1 cellular context compared by ENCODE assay signal in the genomic region with DNA sequence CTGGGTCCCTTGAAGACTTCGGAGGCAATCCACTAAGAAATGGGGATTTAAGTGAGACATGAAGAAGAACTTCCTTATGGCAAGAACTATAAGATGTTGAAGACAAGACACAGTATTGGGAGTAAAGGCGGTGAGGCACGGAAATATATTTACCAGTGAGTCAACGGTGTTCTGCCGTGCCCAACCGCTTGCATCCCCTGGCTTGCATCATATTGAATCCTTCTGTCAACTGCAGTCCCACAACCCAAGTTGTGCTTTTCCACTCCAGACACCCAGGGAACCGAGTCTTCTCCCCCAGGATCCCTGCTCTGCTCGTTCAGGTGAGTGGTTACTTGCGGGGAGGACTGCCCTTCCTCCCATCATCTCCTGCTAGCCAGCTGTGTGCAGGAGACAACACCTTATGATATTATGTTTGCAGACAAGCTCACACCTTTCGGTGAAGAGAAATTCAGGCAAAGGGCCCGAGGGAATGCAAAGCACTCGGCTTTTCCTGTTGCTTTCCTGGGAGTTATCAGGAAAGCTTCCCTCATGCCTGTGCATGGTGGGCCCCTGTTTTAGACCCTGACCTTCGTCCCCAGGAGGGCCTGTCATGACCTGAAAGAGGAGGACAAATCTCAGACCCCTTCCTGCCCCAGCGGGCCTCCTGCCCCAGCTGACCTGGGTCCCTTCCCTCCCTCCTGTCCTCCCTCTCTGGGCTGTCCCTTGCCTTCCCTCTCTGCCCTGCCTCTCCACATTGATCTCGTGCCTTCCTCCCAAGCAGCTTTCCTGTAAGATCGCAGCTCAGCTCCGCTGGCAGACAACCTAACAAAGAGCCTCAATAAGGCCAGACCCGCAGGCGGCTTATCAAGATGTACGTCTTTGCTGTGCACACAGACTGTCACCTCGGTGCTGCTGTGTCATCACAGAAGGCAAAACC.
TF ChIP-seq lines count a peak whose summit lies in the region.

No MANE protein-coding gene starts in this region.

TF ChIP-seq in HepG2, 621 proteins besides CTCF, POLR2A, EP300 and RAD21 (continued from another document and continues in another):
- TF ChIP-seq, protein P1, sequence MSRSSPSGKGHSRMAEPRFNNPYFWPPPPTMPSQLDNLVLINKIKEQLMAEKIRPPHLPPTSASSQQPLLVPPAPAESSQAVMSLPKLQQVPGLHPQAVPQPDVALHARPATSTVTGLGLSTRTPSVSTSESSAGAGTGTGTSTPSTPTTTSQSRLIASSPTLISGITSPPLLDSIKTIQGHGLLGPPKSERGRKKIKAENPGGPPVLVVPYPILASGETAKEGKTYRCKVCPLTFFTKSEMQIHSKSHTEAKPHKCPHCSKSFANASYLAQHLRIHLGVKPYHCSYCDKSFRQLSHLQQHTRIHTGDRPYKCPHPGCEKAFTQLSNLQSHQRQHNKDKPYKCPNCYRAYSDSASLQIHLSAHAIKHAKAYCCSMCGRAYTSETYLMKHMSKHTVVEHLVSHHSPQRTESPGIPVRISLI (CRISPR knock-in tag; IDR thresholded peaks at IDR 0.05; ENCODE audit: borderline replicate concordance) = no peak
- TF ChIP-seq KLF12 (CRISPR knock-in tag; IDR thresholded peaks at IDR 0.05; ENCODE audit: borderline replicate concordance) (no peak), ZNF234 (CRISPR knock-in tag; conservative IDR thresholded peaks at IDR 0.05) (no peak), ZNF317 (CRISPR knock-in tag; IDR thresholded peaks at IDR 0.05) (no peak), ELF3 (CRISPR knock-in tag; IDR thresholded peaks at IDR 0.05) (peak; percentile 32), MIER2 (CRISPR knock-in tag; IDR thresholded peaks at IDR 0.05) (no peak; the same call in 1 of the 2 replicates), ZNF180 (CRISPR knock-in tag; IDR thresholded peaks at IDR 0.05; ENCODE audit: borderline replicate concordance, low read depth) (no peak), BORCS8-MEF2B (CRISPR knock-in tag; IDR thresholded peaks at IDR 0.05) (no peak), NFYB (CRISPR knock-in tag; IDR thresholded peaks at IDR 0.05) (no peak), NFE2L1 (CRISPR knock-in tag; IDR thresholded peaks at IDR 0.05; ENCODE audit: borderline replicate concordance) (no peak), CCAR2 (optimal IDR thresholded peaks at IDR 0.05; ENCODE audit: low read depth, low read length) (no peak), HCFC1 (IDR thresholded peaks at IDR 0.05; ENCODE audit: low read depth, low read length) (no peak), ZNF143 (CRISPR knock-in tag; IDR thresholded peaks at IDR 0.05) (no peak), NFE2 (CRISPR knock-in tag; IDR thresholded peaks at IDR 0.05) (no peak), NKX3-1 (CRISPR knock-in tag; IDR thresholded peaks at IDR 0.05) (no peak), KDM4B (CRISPR knock-in tag; IDR thresholded peaks at IDR 0.05) (no peak), ARNTL (CRISPR knock-in tag; IDR thresholded peaks at IDR 0.05) (no peak), ZNF614 (CRISPR knock-in tag; IDR thresholded peaks at IDR 0.05; ENCODE audit: borderline replicate concordance) (no peak), SUZ12 (IDR thresholded peaks at IDR 0.05; ENCODE audit: low read depth, low read length) (no peak), IKZF4 (CRISPR knock-in tag; IDR thresholded peaks at IDR 0.05; ENCODE audit: borderline replicate concordance, low read depth, not compliant biosample characterization) (no peak), ZNF274 (CRISPR knock-in tag; IDR thresholded peaks at IDR 0.05) (no peak; the same call in 1 of the 2 replicates), FOSL2 (CRISPR knock-in tag; IDR thresholded peaks at IDR 0.05) (peak; percentile 59), ZNF788 (CRISPR knock-in tag; IDR thresholded peaks at IDR 0.05; ENCODE audit: borderline replicate concordance) (no peak), JUNB (CRISPR knock-in tag; IDR thresholded peaks at IDR 0.05; ENCODE audit: borderline replicate concordance) (no peak), ZNF781 (CRISPR knock-in tag; IDR thresholded peaks at IDR 0.05; ENCODE audit: borderline replicate concordance, not compliant biosample characterization) (no peak), CREM (IDR thresholded peaks at IDR 0.05) (peak; percentile 22; the same call in 1 of the 2 replicates), CREM (CRISPR knock-in tag; IDR thresholded peaks at IDR 0.05) (no peak), NCOR1 (IDR thresholded peaks at IDR 0.05; ENCODE audit: borderline replicate concordance, low read length) (0 out of 2 replicates have a peak, but pooled peaks have one; percentile 30), BRCA1 (CRISPR knock-in tag; IDR thresholded peaks at IDR 0.05) (no peak), TP53 (CRISPR knock-in tag; conservative IDR thresholded peaks at IDR 0.05) (no peak), SOX5 (CRISPR knock-in tag; IDR thresholded peaks at IDR 0.05; ENCODE audit: borderline replicate concordance) (no peak), MBNL3 (CRISPR knock-in tag; conservative IDR thresholded peaks at IDR 0.05) (no peak), ZNF256 (CRISPR knock-in tag; conservative IDR thresholded peaks at IDR 0.05) (no peak), PAF1 (CRISPR knock-in tag; IDR thresholded peaks at IDR 0.05) (no peak), ZBTB21 (CRISPR knock-in tag; IDR thresholded peaks at IDR 0.05) (no peak), PHB2 (IDR thresholded peaks at IDR 0.05; ENCODE audit: partially characterized antibody) (no peak), DPF2 (CRISPR knock-in tag; IDR thresholded peaks at IDR 0.05; ENCODE audit: borderline replicate concordance, low read depth) (no peak), SCMH1 (CRISPR knock-in tag; IDR thresholded peaks at IDR 0.05; ENCODE audit: borderline replicate concordance) (no peak)
- TF ChIP-seq, protein P2, sequence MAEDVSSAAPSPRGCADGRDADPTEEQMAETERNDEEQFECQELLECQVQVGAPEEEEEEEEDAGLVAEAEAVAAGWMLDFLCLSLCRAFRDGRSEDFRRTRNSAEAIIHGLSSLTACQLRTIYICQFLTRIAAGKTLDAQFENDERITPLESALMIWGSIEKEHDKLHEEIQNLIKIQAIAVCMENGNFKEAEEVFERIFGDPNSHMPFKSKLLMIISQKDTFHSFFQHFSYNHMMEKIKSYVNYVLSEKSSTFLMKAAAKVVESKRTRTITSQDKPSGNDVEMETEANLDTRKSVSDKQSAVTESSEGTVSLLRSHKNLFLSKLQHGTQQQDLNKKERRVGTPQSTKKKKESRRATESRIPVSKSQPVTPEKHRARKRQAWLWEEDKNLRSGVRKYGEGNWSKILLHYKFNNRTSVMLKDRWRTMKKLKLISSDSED (CRISPR knock-in tag; IDR thresholded peaks at IDR 0.05) = no peak
- TF ChIP-seq, protein P3, sequence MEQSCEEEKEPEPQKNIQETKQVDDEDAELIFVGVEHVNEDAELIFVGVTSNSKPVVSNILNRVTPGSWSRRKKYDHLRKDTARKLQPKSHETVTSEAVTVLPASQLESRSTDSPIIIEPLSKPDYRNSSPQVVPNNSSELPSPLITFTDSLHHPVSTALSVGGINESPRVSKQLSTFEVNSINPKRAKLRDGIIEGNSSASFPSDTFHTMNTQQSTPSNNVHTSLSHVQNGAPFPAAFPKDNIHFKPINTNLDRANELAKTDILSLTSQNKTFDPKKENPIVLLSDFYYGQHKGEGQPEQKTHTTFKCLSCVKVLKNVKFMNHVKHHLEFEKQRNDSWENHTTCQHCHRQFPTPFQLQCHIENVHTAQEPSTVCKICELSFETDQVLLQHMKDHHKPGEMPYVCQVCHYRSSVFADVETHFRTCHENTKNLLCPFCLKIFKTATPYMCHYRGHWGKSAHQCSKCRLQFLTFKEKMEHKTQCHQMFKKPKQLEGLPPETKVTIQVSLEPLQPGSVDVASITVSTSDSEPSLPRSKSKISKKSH (CRISPR knock-in tag; IDR thresholded peaks at IDR 0.05; ENCODE audit: borderline replicate concordance) = no peak
- TF ChIP-seq, protein P4, sequence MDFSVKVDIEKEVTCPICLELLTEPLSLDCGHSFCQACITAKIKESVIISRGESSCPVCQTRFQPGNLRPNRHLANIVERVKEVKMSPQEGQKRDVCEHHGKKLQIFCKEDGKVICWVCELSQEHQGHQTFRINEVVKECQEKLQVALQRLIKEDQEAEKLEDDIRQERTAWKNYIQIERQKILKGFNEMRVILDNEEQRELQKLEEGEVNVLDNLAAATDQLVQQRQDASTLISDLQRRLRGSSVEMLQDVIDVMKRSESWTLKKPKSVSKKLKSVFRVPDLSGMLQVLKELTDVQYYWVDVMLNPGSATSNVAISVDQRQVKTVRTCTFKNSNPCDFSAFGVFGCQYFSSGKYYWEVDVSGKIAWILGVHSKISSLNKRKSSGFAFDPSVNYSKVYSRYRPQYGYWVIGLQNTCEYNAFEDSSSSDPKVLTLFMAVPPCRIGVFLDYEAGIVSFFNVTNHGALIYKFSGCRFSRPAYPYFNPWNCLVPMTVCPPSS (IDR thresholded peaks at IDR 0.05) = no peak
- TF ChIP-seq, protein P5, sequence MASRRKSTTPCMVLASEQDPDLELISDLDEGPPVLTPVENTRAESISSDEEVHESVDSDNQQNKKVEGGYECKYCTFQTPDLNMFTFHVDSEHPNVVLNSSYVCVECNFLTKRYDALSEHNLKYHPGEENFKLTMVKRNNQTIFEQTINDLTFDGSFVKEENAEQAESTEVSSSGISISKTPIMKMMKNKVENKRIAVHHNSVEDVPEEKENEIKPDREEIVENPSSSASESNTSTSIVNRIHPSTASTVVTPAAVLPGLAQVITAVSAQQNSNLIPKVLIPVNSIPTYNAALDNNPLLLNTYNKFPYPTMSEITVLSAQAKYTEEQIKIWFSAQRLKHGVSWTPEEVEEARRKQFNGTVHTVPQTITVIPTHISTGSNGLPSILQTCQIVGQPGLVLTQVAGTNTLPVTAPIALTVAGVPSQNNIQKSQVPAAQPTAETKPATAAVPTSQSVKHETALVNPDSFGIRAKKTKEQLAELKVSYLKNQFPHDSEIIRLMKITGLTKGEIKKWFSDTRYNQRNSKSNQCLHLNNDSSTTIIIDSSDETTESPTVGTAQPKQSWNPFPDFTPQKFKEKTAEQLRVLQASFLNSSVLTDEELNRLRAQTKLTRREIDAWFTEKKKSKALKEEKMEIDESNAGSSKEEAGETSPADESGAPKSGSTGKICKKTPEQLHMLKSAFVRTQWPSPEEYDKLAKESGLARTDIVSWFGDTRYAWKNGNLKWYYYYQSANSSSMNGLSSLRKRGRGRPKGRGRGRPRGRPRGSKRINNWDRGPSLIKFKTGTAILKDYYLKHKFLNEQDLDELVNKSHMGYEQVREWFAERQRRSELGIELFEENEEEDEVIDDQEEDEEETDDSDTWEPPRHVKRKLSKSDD (CRISPR knock-in tag; IDR thresholded peaks at IDR 0.05; ENCODE audit: low read depth) = no peak
- TF ChIP-seq, protein P6, sequence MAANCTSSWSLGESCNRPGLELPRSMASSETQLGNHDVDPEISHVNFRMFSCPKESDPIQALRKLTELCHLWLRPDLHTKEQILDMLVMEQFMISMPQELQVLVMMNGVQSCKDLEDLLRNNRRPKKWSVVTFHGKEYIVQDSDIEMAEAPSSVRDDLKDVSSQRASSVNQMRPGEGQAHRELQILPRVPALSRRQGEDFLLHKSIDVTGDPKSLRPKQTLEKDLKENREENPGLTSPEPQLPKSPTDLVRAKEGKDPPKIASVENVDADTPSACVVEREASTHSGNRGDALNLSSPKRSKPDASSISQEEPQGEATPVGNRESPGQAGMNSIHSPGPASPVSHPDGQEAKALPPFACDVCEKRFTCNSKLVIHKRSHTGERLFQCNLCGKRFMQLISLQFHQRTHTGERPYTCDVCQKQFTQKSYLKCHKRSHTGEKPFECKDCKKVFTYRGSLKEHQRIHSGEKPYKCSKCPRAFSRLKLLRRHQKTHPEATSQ (CRISPR knock-in tag; IDR thresholded peaks at IDR 0.05; ENCODE audit: borderline replicate concordance) = no peak
- TF ChIP-seq, protein P7, sequence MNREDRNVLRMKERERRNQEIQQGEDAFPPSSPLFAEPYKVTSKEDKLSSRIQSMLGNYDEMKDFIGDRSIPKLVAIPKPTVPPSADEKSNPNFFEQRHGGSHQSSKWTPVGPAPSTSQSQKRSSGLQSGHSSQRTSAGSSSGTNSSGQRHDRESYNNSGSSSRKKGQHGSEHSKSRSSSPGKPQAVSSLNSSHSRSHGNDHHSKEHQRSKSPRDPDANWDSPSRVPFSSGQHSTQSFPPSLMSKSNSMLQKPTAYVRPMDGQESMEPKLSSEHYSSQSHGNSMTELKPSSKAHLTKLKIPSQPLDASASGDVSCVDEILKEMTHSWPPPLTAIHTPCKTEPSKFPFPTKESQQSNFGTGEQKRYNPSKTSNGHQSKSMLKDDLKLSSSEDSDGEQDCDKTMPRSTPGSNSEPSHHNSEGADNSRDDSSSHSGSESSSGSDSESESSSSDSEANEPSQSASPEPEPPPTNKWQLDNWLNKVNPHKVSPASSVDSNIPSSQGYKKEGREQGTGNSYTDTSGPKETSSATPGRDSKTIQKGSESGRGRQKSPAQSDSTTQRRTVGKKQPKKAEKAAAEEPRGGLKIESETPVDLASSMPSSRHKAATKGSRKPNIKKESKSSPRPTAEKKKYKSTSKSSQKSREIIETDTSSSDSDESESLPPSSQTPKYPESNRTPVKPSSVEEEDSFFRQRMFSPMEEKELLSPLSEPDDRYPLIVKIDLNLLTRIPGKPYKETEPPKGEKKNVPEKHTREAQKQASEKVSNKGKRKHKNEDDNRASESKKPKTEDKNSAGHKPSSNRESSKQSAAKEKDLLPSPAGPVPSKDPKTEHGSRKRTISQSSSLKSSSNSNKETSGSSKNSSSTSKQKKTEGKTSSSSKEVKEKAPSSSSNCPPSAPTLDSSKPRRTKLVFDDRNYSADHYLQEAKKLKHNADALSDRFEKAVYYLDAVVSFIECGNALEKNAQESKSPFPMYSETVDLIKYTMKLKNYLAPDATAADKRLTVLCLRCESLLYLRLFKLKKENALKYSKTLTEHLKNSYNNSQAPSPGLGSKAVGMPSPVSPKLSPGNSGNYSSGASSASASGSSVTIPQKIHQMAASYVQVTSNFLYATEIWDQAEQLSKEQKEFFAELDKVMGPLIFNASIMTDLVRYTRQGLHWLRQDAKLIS (CRISPR knock-in tag; IDR thresholded peaks at IDR 0.05) = no peak
- TF ChIP-seq, protein P8, sequence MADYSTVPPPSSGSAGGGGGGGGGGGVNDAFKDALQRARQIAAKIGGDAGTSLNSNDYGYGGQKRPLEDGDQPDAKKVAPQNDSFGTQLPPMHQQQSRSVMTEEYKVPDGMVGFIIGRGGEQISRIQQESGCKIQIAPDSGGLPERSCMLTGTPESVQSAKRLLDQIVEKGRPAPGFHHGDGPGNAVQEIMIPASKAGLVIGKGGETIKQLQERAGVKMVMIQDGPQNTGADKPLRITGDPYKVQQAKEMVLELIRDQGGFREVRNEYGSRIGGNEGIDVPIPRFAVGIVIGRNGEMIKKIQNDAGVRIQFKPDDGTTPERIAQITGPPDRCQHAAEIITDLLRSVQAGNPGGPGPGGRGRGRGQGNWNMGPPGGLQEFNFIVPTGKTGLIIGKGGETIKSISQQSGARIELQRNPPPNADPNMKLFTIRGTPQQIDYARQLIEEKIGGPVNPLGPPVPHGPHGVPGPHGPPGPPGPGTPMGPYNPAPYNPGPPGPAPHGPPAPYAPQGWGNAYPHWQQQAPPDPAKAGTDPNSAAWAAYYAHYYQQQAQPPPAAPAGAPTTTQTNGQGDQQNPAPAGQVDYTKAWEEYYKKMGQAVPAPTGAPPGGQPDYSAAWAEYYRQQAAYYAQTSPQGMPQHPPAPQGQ (CRISPR knock-in tag; IDR thresholded peaks at IDR 0.05; ENCODE audit: borderline replicate concordance) = no peak
- TF ChIP-seq, protein P9, sequence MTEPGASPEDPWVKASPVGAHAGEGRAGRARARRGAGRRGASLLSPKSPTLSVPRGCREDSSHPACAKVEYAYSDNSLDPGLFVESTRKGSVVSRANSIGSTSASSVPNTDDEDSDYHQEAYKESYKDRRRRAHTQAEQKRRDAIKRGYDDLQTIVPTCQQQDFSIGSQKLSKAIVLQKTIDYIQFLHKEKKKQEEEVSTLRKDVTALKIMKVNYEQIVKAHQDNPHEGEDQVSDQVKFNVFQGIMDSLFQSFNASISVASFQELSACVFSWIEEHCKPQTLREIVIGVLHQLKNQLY (CRISPR knock-in tag; IDR thresholded peaks at IDR 0.05) = no peak; the same call in 1 of the 2 replicates
